In genomic region chr2:101998556-101999121, GRCh38 we compare ENCODE assay signal across 11 cellular contexts. TPM values are rescaled to one million over a fixed set of nuclear protein-coding genes. Genes with fewer than 3 reads are reported as not detected.
DNase-seq lines count a peak whose midpoint lies in the region; ATAC-seq, FAIRE-seq and TF ChIP-seq lines count a peak whose summit lies in the region.
"Had no signal": no experiment of that assay in that cellular context is flagged by ENCODE, and none has a peak within 500 bp of the region (broad histone marks: within the 10 kb centered on the region; RNA-seq: fewer than 3 reads in every experiment).

No MANE protein-coding gene starts in this region.

- no TSS peak for BruUV-seq in PC-9 (replicated peaks; lab: Mats Ljungman, UMichigan)

- H3K27me3 ChIP-seq in PC-9 (ENCODE audit: insufficient read depth, low read depth) (no peaks in the 10 kb centered on the region), foreskin keratinocyte (no peaks in the 10 kb centered on the region)

- CTCF ChIA-PET in PC-9 (lab: Charles Lee) = interaction anchor here (0.9 kb wide), 1 partner anchor 242 kb away, joined by 3 read pairs; no protein-coding TSS in a partner anchor

- H3K9me3 ChIP-seq in PC-9 (ENCODE audit: insufficient read depth, low read depth) = no peaks in the 10 kb centered on the region
- H3K9me3 ChIP-seq: BLaER1 treated with 17β-estradiol and CSF1 and Interleukin-3, amounts not matched to agents 10 nM and 100 nM had no signal

- H4K20me1 ChIP-seq in PC-9 (ENCODE audit: insufficient read depth) = no peaks in the 10 kb centered on the region

- H3K27ac ChIP-seq in 22Rv1 (peak overlapping the region; percentile 80), PC-9 (peak overlapping the region; percentile 86), foreskin keratinocyte (peak overlapping the region; percentile 97)
- H3K27ac ChIP-seq: BLaER1 treated with 17β-estradiol and CSF1 and Interleukin-3, amounts not matched to agents 10 nM and 100 nM had no signal

- peak; percentile 27; the same call in 1 of the 2 replicates for TF ChIP-seq CTCF in 22Rv1 (IDR thresholded peaks at IDR 0.05)
- TF ChIP-seq CTCF in PC-9 (conservative IDR thresholded peaks at IDR 0.05) = no peak
- TF ChIP-seq CTCF in foreskin keratinocyte (conservative IDR thresholded peaks at IDR 0.05) = peak; percentile 41
- no peak for TF ChIP-seq CTCF in D721Med (IDR thresholded peaks at IDR 0.05; ENCODE audit: insufficient read depth, missing control alignments)

- DNase-seq in PC-9 (no peak), foreskin keratinocyte (no peak), DMS114 treated with DMSO at 0.1 percent for 48 hours (lab: John Stamatoyannopoulos, UW; ENCODE audit: unreplicated experiment) (no peak), NK-92 (lab: John Stamatoyannopoulos, UW; ENCODE audit: unreplicated experiment) (no peak), NCI-H146 treated with DMSO at 0.1 percent for 48 hours (lab: John Stamatoyannopoulos, UW; ENCODE audit: unreplicated experiment) (no peak), D721Med (ENCODE audit: insufficient read length, low spot score) (no peak)
- DNase-seq: immature natural killer cell, NCI-H526 treated with DMSO at 0.1 percent for 48 hours had no signal

- H2AFZ ChIP-seq in PC-9 = no peak overlapping the region

- no peak for FAIRE-seq in D721Med (lab: Jason Lieb, UNC)

- POLR2A ChIA-PET in PC-9 (lab: Charles Lee; ENCODE audit: unreplicated experiment) = no interaction called here

- H3K36me3 ChIP-seq in PC-9 (ENCODE audit: low read depth) = no peaks in the 10 kb centered on the region; the same call in 1 of the 2 replicates

- H3K9me2 ChIP-seq in PC-9 (ENCODE audit: insufficient read depth) = no peaks in the 10 kb centered on the region

- H3K79me2 ChIP-seq in PC-9 (ENCODE audit: low read depth) = no peaks in the 10 kb centered on the region

- intact Hi-C loops in PC-9 (cut with micrococcal nuclease; ENCODE audit: unreplicated experiment) = loop anchor here (1.0 to 5.0 kb wide), 2 partner anchors 13 to 116 kb away; no protein-coding TSS in a partner anchor

- H3K4me1 ChIP-seq in PC-9 (replicated peaks; ENCODE audit: insufficient read depth) (peaks cover 42% of the 10 kb centered on the region), foreskin keratinocyte (peaks cover 43% of the 10 kb centered on the region)

- H3K4me3 ChIP-seq in PC-9 = no peak overlapping the region
- H3K4me3 ChIP-seq: BLaER1 treated with 17β-estradiol and CSF1 and Interleukin-3, amounts not matched to agents 10 nM and 100 nM had no signal

- peak; percentile 37 for ATAC-seq in GM19025 (IDR thresholded peaks at IDR 0.05; ENCODE audit: low read depth, unreplicated experiment)
- ATAC-seq in foreskin keratinocyte = peak; percentile 38

- peak overlapping the region; percentile 57 for H3K4me2 ChIP-seq in PC-9

- peaks cover 22% of the 10 kb centered on the region; the same call in 1 of the 2 replicates for H3F3A ChIP-seq in PC-9 (ENCODE audit: insufficient read depth, low read depth)

RNA-seq across cellular contexts. Expression of gene IL1R2, which starts 6.9 kb away (rescaled TPM):
- 3.3 and 3.8 TPM in 2 replicates for total RNA-seq in PC-9 (2021)
- total RNA-seq in foreskin keratinocyte = 37.9 and 40.7 TPM in 2 replicates
- 36.6 and 44.6 TPM in 2 replicates for polyA plus RNA-seq in foreskin keratinocyte

Comparison
In these comparisons a context has a peak if more than half of its experiments do, and no peak if none do; other contexts are left out.
1. CTCF ChIP-seq: peak in 22Rv1 (single experiment) and foreskin keratinocyte (single experiment); none in PC-9 (single experiment) and D721Med (single experiment).
2. Peak in every context shown above with its lines, with median percentiles within 50 percentile points of each other: H3K27ac ChIP-seq.